In genomic region chr1:217431395-217431794, GRCh38 we compare ENCODE assay signal across 19 cellular contexts.
DNase-seq lines count a peak whose midpoint lies in the region; ATAC-seq, FAIRE-seq and TF ChIP-seq lines count a peak whose summit lies in the region.
"Had no signal": no experiment of that assay in that cellular context is flagged by ENCODE, and none has a peak within 500 bp of the region (broad histone marks: within the 10 kb centered on the region; RNA-seq: fewer than 3 reads in every experiment).

No MANE protein-coding gene starts in this region.

- TF ChIP-seq RAD21 in A549 (conservative IDR thresholded peaks at IDR 0.05 in 1 of 2, IDR thresholded peaks at IDR 0.05 in 1 of 2) = peak; percentile 10 to 32; a peak in 2 of 5 replicates

- POLR2A ChIA-PET in A549 (lab: Yijun Ruan, JAX) = no interaction called here

- no peak overlapping the region for H3K9ac ChIP-seq in Karpas-422 (ENCODE audit: low read length)

- H3K36me3 ChIP-seq in Karpas-422 (ENCODE audit: insufficient read depth, low read length) = no peaks in the 10 kb centered on the region; the same call in 1 of the 2 replicates
- H3K36me3 ChIP-seq: left ventricle myocardium inferior, ovary had no signal

- no peaks in the 10 kb centered on the region for H3K27me3 ChIP-seq in Karpas-422 (ENCODE audit: low read length)
- H3K27me3 ChIP-seq: ovary had no signal

- H3K4me2 ChIP-seq in A549 (no peak overlapping the region), Karpas-422 (ENCODE audit: low read depth, low read length, poor library complexity, severe bottlenecking) (no peak overlapping the region)
- H3K4me2 ChIP-seq: smooth muscle cell had no signal

- no peak overlapping the region for H2AFZ ChIP-seq in Karpas-422 (ENCODE audit: low read length)

- no peaks in the 10 kb centered on the region for H3K4me1 ChIP-seq in A549
- peaks cover 2% of the 10 kb centered on the region; the same call in 1 of the 2 replicates for H3K4me1 ChIP-seq in Karpas-422 (ENCODE audit: low read length)
- H3K4me1 ChIP-seq: left ventricle myocardium inferior had no signal

- no peaks in the 10 kb centered on the region for H3K9me3 ChIP-seq in A549
- no peaks in the 10 kb centered on the region for H3K9me3 ChIP-seq in Karpas-422 (ENCODE audit: low read length)
- H3K9me3 ChIP-seq: left ventricle myocardium inferior, ovary had no signal

- H3K79me2 ChIP-seq in Karpas-422 (ENCODE audit: low read length) = no peaks in the 10 kb centered on the region

- no peak for ATAC-seq in A549
- ATAC-seq in HG03442 (IDR thresholded peaks at IDR 0.05; ENCODE audit: unreplicated experiment) = no peak
- no peak for ATAC-seq in stimulated activated naive CD8-positive, alpha-beta T cell treated with anti-CD3 and anti-CD28 coated beads, Interleukin-15, Interleukin-2, amounts not matched to agents 100 U/mL and 50 U/mL, for 24 hours
- ATAC-seq: HCT116 had no signal

- no peak overlapping the region for H3K27ac ChIP-seq in A549
- H3K27ac ChIP-seq in Karpas-422 (ENCODE audit: low read length) = no peak overlapping the region
- H3K27ac ChIP-seq: left ventricle myocardium inferior, ovary had no signal

- WGBS in A549 (ENCODE audit: missing lambda C conversion rate) = 44% methylated on average over 2 of the region's 2 CpGs

- H4K20me1 ChIP-seq in Karpas-422 (ENCODE audit: insufficient read depth, low read depth, low read length) = no peaks in the 10 kb centered on the region

- DNase-seq in A549 (ENCODE audit: low read depth in 1 of 2, low spot score in 1 of 2) (no peak), GM10266 (ENCODE audit: extremely low spot score) (no peak), Karpas-422 (peak; percentile 56), amniotic epithelial cell (ENCODE audit: low read depth) (peak; percentile 12)
- DNase-seq in activated CD8-positive, alpha-beta memory T cell treated with anti-CD3 and anti-CD28 coated beads, Interleukin-2, amount 50 U/mL, for 48 hours = no peak
- no peak for DNase-seq in stimulated activated naive CD8-positive, alpha-beta T cell treated with anti-CD3 and anti-CD28 coated beads, Interleukin-15, Interleukin-2, amounts not matched to agents 100 U/mL and 50 U/mL, for 24 hours
- no peak for DNase-seq in activated CD4-positive, alpha-beta T cell treated with anti-CD3 and anti-CD28 coated beads for 1 hour
- DNase-seq: activated CD4-positive, alpha-beta memory T cell treated with anti-CD3 and anti-CD28 coated beads for 36 hours; amygdala; DMS153; left ventricle myocardium inferior; NCI-H2029 treated with DMSO at 0.1 percent for 48 hours; NCI-H82; ovary; SIG-M5; stimulated activated naive CD4-positive, alpha-beta T cell had no signal

- TF ChIP-seq CTCF in A549 (IDR thresholded peaks at IDR 0.05) (no peak), GM10266 (IDR thresholded peaks at IDR 0.05; ENCODE audit: control insufficient read depth, insufficient read depth, low read depth, missing control alignments) (peak; percentile 11)

- no peak for FAIRE-seq in A549 (lab: Jason Lieb, UNC)

- TF ChIP-seq POLR2A in A549 (IDR thresholded peaks at IDR 0.05; ENCODE audit: low read length) = no peak

- CTCF ChIA-PET in A549 (lab: Yijun Ruan, JAX) = no interaction called here

- TF ChIP-seq EP300 in A549 (IDR thresholded peaks at IDR 0.05) = no peak

- H3K4me3 ChIP-seq in A549 (no peak overlapping the region), Karpas-422 (ENCODE audit: low read length) (no peak overlapping the region)
- H3K4me3 ChIP-seq: left ventricle myocardium inferior, ovary, smooth muscle cell had no signal

- no peaks in the 10 kb centered on the region for H3K9me2 ChIP-seq in Karpas-422 (replicated peaks; ENCODE audit: insufficient read depth, low read length)

TF ChIP-seq in A549, 52 proteins besides CTCF, POLR2A, EP300 and RAD21:
- TF ChIP-seq HDAC2 (IDR thresholded peaks at IDR 0.05) (no peak), POLR2AphosphoS2 (conservative IDR thresholded peaks at IDR 0.05; ENCODE audit: low read length) (no peak), RNF2 (IDR thresholded peaks at IDR 0.05; ENCODE audit: borderline replicate concordance, low read depth) (no peak), GATA3 (IDR thresholded peaks at IDR 0.05; ENCODE audit: borderline replicate concordance) (no peak), E2F6 (IDR thresholded peaks at IDR 0.05; ENCODE audit: borderline replicate concordance, low read depth) (no peak), CEBPB (IDR thresholded peaks at IDR 0.05) (no peak), HOXB5 (CRISPR knock-in tag; IDR thresholded peaks at IDR 0.05) (no peak), HOXB13 (CRISPR knock-in tag; IDR thresholded peaks at IDR 0.05; ENCODE audit: low read depth) (no peak), NR3C1 (IDR thresholded peaks at IDR 0.05) (no peak), USF2 (IDR thresholded peaks at IDR 0.05) (no peak), HOXA7 (CRISPR knock-in tag; IDR thresholded peaks at IDR 0.05) (no peak), MAZ (IDR thresholded peaks at IDR 0.05; ENCODE audit: borderline replicate concordance, low read depth, low read length) (no peak), KDM1A (IDR thresholded peaks at IDR 0.05; ENCODE audit: low read depth) (no peak), BHLHE40 (IDR thresholded peaks at IDR 0.05; ENCODE audit: low read depth, low read length) (no peak), TFCP2L1 (CRISPR knock-in tag; IDR thresholded peaks at IDR 0.05) (no peak), CBX2 (IDR thresholded peaks at IDR 0.05; ENCODE audit: borderline replicate concordance, low read depth) (no peak), SREBF2 (IDR thresholded peaks at IDR 0.05) (no peak), ELK1 (IDR thresholded peaks at IDR 0.05; ENCODE audit: low read depth, low read length) (no peak), PHF8 (IDR thresholded peaks at IDR 0.05; ENCODE audit: borderline replicate concordance, low read depth) (no peak), PBX3 (IDR thresholded peaks at IDR 0.05) (no peak)
TF ChIP-seq in A549: peak in this region for 0.

Comparison
In these comparisons a context has a peak if more than half of its experiments do, and no peak if none do; other contexts are left out.
1. DNase-seq: peak in Karpas-422 (single experiment) and amniotic epithelial cell (single experiment); none in A549 (0 of 2), GM10266 (single experiment), activated CD8-positive, alpha-beta memory T cell treated with anti-CD3 and anti-CD28 coated beads, Interleukin-2, amount 50 U/mL, for 48 hours (single experiment), stimulated activated naive CD8-positive, alpha-beta T cell treated with anti-CD3 and anti-CD28 coated beads, Interleukin-15, Interleukin-2, amounts not matched to agents 100 U/mL and 50 U/mL, for 24 hours (single experiment) and activated CD4-positive, alpha-beta T cell treated with anti-CD3 and anti-CD28 coated beads for 1 hour (single experiment).